9 cellular contexts compared by ENCODE assay signal in genomic region chr18:79485788-79486355, GRCh38.
DNase-seq lines count a peak whose midpoint lies in the region; ATAC-seq and TF ChIP-seq lines count a peak whose summit lies in the region.
"Had no signal": no experiment of that assay in that cellular context is flagged by ENCODE, and none has a peak within 500 bp of the region (broad histone marks: within the 10 kb centered on the region; RNA-seq: fewer than 3 reads in every experiment).

No MANE protein-coding gene starts in this region.

- H3K4me3 Mint-ChIP-seq in stimulated activated effector memory CD8-positive, alpha-beta T cell treated with anti-CD3 and anti-CD28 coated beads, Interleukin-12 subunit alpha, Interleukin-12 subunit beta, amount 100 ng/mL, for 72 hours = no peak overlapping the region
- H3K4me3 Mint-ChIP-seq in Caco-2 (ENCODE audit: unreplicated experiment) = no peak overlapping the region
- H3K4me3 Mint-ChIP-seq in activated naive CD8-positive, alpha-beta T cell treated with anti-CD3 and anti-CD28 coated beads for 36 hours = no peak overlapping the region

- POLR2A ChIA-PET in Caco-2 (lab: Charles Lee) = no interaction called here

- TF ChIP-seq EP300 in sigmoid colon (IDR thresholded peaks at IDR 0.05) = no peak

- no peaks in the 10 kb centered on the region for H3K27me3 Mint-ChIP-seq in Caco-2 (ENCODE audit: insufficient read depth, unreplicated experiment)
- no peaks in the 10 kb centered on the region for H3K27me3 Mint-ChIP-seq in activated naive CD8-positive, alpha-beta T cell treated with anti-CD3 and anti-CD28 coated beads for 36 hours

- ATAC-seq in stimulated activated effector memory CD8-positive, alpha-beta T cell treated with anti-CD3 and anti-CD28 coated beads, Interleukin-12 subunit alpha, Interleukin-12 subunit beta, amount 100 ng/mL, for 72 hours = no peak
- no peak for ATAC-seq in HG03439 (IDR thresholded peaks at IDR 0.05; ENCODE audit: unreplicated experiment)

- intact Hi-C loops in sigmoid colon (cut with DNase I) (no loop called here), Caco-2 (cut with micrococcal nuclease; ENCODE audit: unreplicated experiment) (no loop called here)

- no TSS peak for BruUV-seq in Caco-2 (replicated peaks; lab: Mats Ljungman, UMichigan)

- H3K9me3 ChIP-seq in sigmoid colon (no peaks in the 10 kb centered on the region), Caco-2 (no peaks in the 10 kb centered on the region)

- WGBS in sigmoid colon, 2 donors = 61 to 72% methylated on average over 16 of the region's 16 CpGs

- CTCF ChIA-PET in Caco-2 (lab: Charles Lee) = no interaction called here

- no peaks in the 10 kb centered on the region for H3K9me3 Mint-ChIP-seq in stimulated activated effector memory CD8-positive, alpha-beta T cell treated with anti-CD3 and anti-CD28 coated beads, Interleukin-12 subunit alpha, Interleukin-12 subunit beta, amount 100 ng/mL, for 72 hours
- H3K9me3 Mint-ChIP-seq in Caco-2 (ENCODE audit: unreplicated experiment) = no peaks in the 10 kb centered on the region
- H3K9me3 Mint-ChIP-seq in activated naive CD8-positive, alpha-beta T cell treated with anti-CD3 and anti-CD28 coated beads for 36 hours = no peaks in the 10 kb centered on the region

- no peak for TF ChIP-seq POLR2A in sigmoid colon (IDR thresholded peaks at IDR 0.05)

- peaks cover 9 to 25% (median 14%) of the 10 kb centered on the region in 4 donors for H3K36me3 ChIP-seq in sigmoid colon
- H3K36me3 ChIP-seq in Caco-2 (ENCODE audit: control insufficient read depth, insufficient read depth, low read length) = no peaks in the 10 kb centered on the region

- H3K27me3 ChIP-seq in sigmoid colon (no peaks in the 10 kb centered on the region), Caco-2 (replicated peaks; ENCODE audit: control insufficient read depth, insufficient read depth, low read length) (no peaks in the 10 kb centered on the region)

- no peak overlapping the region for H3K27ac Mint-ChIP-seq in stimulated activated effector memory CD8-positive, alpha-beta T cell treated with anti-CD3 and anti-CD28 coated beads, Interleukin-12 subunit alpha, Interleukin-12 subunit beta, amount 100 ng/mL, for 72 hours
- no peak overlapping the region for H3K27ac Mint-ChIP-seq in Caco-2 (ENCODE audit: unreplicated experiment)
- no peak overlapping the region for H3K27ac Mint-ChIP-seq in activated naive CD8-positive, alpha-beta T cell treated with anti-CD3 and anti-CD28 coated beads for 36 hours

- H3K36me3 Mint-ChIP-seq in stimulated activated effector memory CD8-positive, alpha-beta T cell treated with anti-CD3 and anti-CD28 coated beads, Interleukin-12 subunit alpha, Interleukin-12 subunit beta, amount 100 ng/mL, for 72 hours = peaks cover 47% of the 10 kb centered on the region
- H3K36me3 Mint-ChIP-seq in Caco-2 (ENCODE audit: insufficient read depth, unreplicated experiment) = no peaks in the 10 kb centered on the region
- H3K36me3 Mint-ChIP-seq in activated naive CD8-positive, alpha-beta T cell treated with anti-CD3 and anti-CD28 coated beads for 36 hours = peaks cover 6% of the 10 kb centered on the region

- H3K4me1 Mint-ChIP-seq in stimulated activated effector memory CD8-positive, alpha-beta T cell treated with anti-CD3 and anti-CD28 coated beads, Interleukin-12 subunit alpha, Interleukin-12 subunit beta, amount 100 ng/mL, for 72 hours = peaks cover 8% of the 10 kb centered on the region
- no peaks in the 10 kb centered on the region for H3K4me1 Mint-ChIP-seq in Caco-2 (ENCODE audit: low read depth, unreplicated experiment)
- no peaks in the 10 kb centered on the region for H3K4me1 Mint-ChIP-seq in activated naive CD8-positive, alpha-beta T cell treated with anti-CD3 and anti-CD28 coated beads for 36 hours

- H3K4me3 ChIP-seq in foreskin fibroblast (ENCODE audit: low read depth in 1 of 2, low read length in 2 of 2) = peak overlapping the region; percentile 45
- H3K4me3 ChIP-seq in sigmoid colon = peak overlapping the region in 3 of 4 donors; percentile 5 to 20 (median 8)
- H3K4me3 ChIP-seq in Caco-2 (ENCODE audit: low read depth, low read length) = no peak overlapping the region

- H3K4me1 ChIP-seq in sigmoid colon (peaks cover 0 to 27% (median 25%) of the 10 kb centered on the region in 4 donors), Caco-2 (no peaks in the 10 kb centered on the region)

- DNase-seq in EH (ENCODE audit: low read depth) (peak; percentile 98), RPMI7951 (ENCODE audit: low read depth) (peak; percentile 83), foreskin fibroblast (peak; percentile 83 to 91), sigmoid colon (peak; percentile 67), Caco-2 (no peak)
- no peak for DNase-seq in stimulated activated effector memory CD8-positive, alpha-beta T cell treated with anti-CD3 and anti-CD28 coated beads, Interleukin-12 subunit alpha, Interleukin-12 subunit beta, amount 100 ng/mL, for 72 hours (ENCODE audit: low spot score in 2 of 2)
- no peak for DNase-seq in activated naive CD8-positive, alpha-beta T cell treated with anti-CD3 and anti-CD28 coated beads for 36 hours
- DNase-seq: NCI-H1436 treated with DMSO at 0.1 percent for 48 hours had no signal

- H3K27ac ChIP-seq in sigmoid colon = peak overlapping the region in 3 of 4 donors; percentile 71 to 74 (median 73)

- no peak for TF ChIP-seq CTCF in foreskin fibroblast (IDR thresholded peaks at IDR 0.05; ENCODE audit: low read depth, low read length)
- no peak for TF ChIP-seq CTCF in sigmoid colon (IDR thresholded peaks at IDR 0.05)
- no peak for TF ChIP-seq CTCF in Caco-2 (IDR thresholded peaks at IDR 0.05; ENCODE audit: insufficient read depth in 1 of 2, low read depth in 1 of 2, low read length in 1 of 2, severe bottlenecking in 1 of 2, unreplicated experiment in 1 of 2)

Comparison
In these comparisons a context has a peak if more than half of its experiments do, and no peak if none do; other contexts are left out.
1. DNase-seq: peak in EH (single experiment), RPMI7951 (single experiment), foreskin fibroblast (2 of 2) and sigmoid colon (single experiment); none in stimulated activated effector memory CD8-positive, alpha-beta T cell treated with anti-CD3 and anti-CD28 coated beads, Interleukin-12 subunit alpha, Interleukin-12 subunit beta, amount 100 ng/mL, for 72 hours (0 of 2), Caco-2 (0 of 2) and activated naive CD8-positive, alpha-beta T cell treated with anti-CD3 and anti-CD28 coated beads for 36 hours (single experiment).